In the genomic region with DNA sequence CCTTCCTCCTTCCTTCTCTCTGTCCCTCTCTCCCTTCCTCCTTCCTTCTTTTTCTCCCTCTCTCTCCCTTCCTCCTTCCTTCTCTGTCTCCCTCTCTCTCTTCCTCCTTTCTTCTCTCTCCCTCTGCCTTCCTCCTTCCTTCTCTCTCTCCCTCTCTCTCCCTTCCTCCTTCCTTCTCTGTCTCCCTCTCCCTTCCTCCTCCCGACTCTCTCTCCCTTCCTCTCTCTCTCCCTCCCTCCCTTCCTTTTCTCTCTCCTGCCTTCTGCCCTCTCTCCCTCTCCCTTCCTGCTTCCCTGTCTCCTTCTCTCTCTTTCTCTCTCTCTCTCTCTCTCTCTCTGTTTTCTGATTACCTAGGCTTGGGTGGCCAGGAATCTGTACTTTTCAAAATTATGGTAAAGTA, we compare ENCODE assay signal across 39 cellular contexts. TPM values are rescaled to one million over a fixed set of nuclear protein-coding genes. Genes with fewer than 3 reads are reported as not detected.
"Had no signal": no experiment of that assay in that cellular context is flagged by ENCODE, and none has a peak within 500 bp of the region (broad histone marks: within the 10 kb centered on the region; RNA-seq: fewer than 3 reads in every experiment).

No MANE protein-coding gene starts in this region.

- H3K36me3 ChIP-seq: ascending aorta, cardiac muscle cell had no signal

- H3K27me3 ChIP-seq: ascending aorta, cardiac muscle cell had no signal

- H3K4me3 Mint-ChIP-seq: activated CD4-positive, alpha-beta memory T cell treated with anti-CD3 and anti-CD28 coated beads, Interleukin-2, amount 10 ng/mL, durations not matched to agents 7 days and 5 days; activated CD4-positive, alpha-beta T cell treated with anti-CD3 and anti-CD28 coated beads for 36 hours; activated CD4-positive, alpha-beta T cell treated with anti-CD3 and anti-CD28 coated beads, Interleukin-2, amount 10 ng/mL, durations not matched to agents 7 days and 5 days; activated CD8-positive, alpha-beta memory T cell treated with anti-CD3 and anti-CD28 coated beads, Interleukin-2, amount 10 ng/mL, durations not matched to agents 7 days and 5 days; activated CD8-positive, alpha-beta T cell treated with anti-CD3 and anti-CD28 coated beads, Interleukin-2, amount 10 ng/mL, durations not matched to agents 7 days and 5 days; activated naive CD4-positive, alpha-beta T cell treated with anti-CD3 and anti-CD28 coated beads, Interleukin-2, amount 10 ng/mL, durations not matched to agents 7 days and 5 days; activated naive CD4-positive, alpha-beta T cell treated with anti-CD3 and anti-CD28 coated beads, Interleukin-2, amount 50 U/mL, for 24 hours; activated naive CD8-positive, alpha-beta T cell; activated naive CD8-positive, alpha-beta T cell treated with anti-CD3 and anti-CD28 coated beads, Interleukin-2, amount 10 ng/mL, durations not matched to agents 7 days and 5 days; activated naive CD8-positive, alpha-beta T cell treated with anti-CD3 and anti-CD28 coated beads, Interleukin-2, amount 50 U/mL, for 24 hours; activated T-cell treated with anti-CD3 and anti-CD28 coated beads, Interleukin-2, amount 50 U/mL, for 24 hours; brain; central memory CD8-positive, alpha-beta T cell; T-helper 1 cell treated with Interleukin-12 subunit alpha and Interleukin-12 subunit beta and Interleukin-4 antibody, amounts not matched to agents 30 μg/mL and 1 μg/mL, for 36 hours; T-helper 2 cell treated with Interferon-gamma antibody and Interleukin-4, amounts not matched to agents 5 μg/mL and 100 μg/mL, for 36 hours had no signal

- DNase-seq: activated CD4-positive, alpha-beta memory T cell treated with anti-CD3 and anti-CD28 coated beads, Interleukin-2, amount 10 ng/mL, durations not matched to agents 7 days and 5 days; activated CD4-positive, alpha-beta T cell treated with anti-CD3 and anti-CD28 coated beads for 1 hour; activated CD4-positive, alpha-beta T cell treated with anti-CD3 and anti-CD28 coated beads for 36 hours; activated CD4-positive, alpha-beta T cell treated with anti-CD3 and anti-CD28 coated beads for 48 hours; activated CD4-positive, alpha-beta T cell treated with anti-CD3 and anti-CD28 coated beads, Interleukin-2, amount 10 ng/mL, durations not matched to agents 7 days and 5 days; activated CD4-positive, alpha-beta T cell treated with anti-CD3 and anti-CD28 coated beads, Interleukin-2, amount 50 U/mL, for 48 hours; activated CD4-positive, CD25-positive, alpha-beta regulatory T cell; activated CD8-positive, alpha-beta memory T cell treated with anti-CD3 and anti-CD28 coated beads for 24 hours; activated CD8-positive, alpha-beta memory T cell treated with anti-CD3 and anti-CD28 coated beads, Interleukin-2, amount 10 ng/mL, durations not matched to agents 7 days and 5 days; activated CD8-positive, alpha-beta memory T cell treated with anti-CD3 and anti-CD28 coated beads, Interleukin-2, amount 50 U/mL, for 48 hours; activated CD8-positive, alpha-beta T cell treated with anti-CD3 and anti-CD28 coated beads, Interleukin-2, amount 10 ng/mL, durations not matched to agents 7 days and 5 days; activated effector memory CD4-positive, alpha-beta T cell treated with Interleukin-2 at 50 U/mL for 16 hours; activated gamma-delta T cell; activated naive CD4-positive, alpha-beta T cell treated with anti-CD3 and anti-CD28 coated beads, Interleukin-2, amount 10 ng/mL, durations not matched to agents 7 days and 5 days; activated naive CD4-positive, alpha-beta T cell treated with Interleukin-2 at 50 U/mL for 16 hours; activated naive CD8-positive, alpha-beta T cell treated with anti-CD3 and anti-CD28 coated beads, Interleukin-2, amount 10 ng/mL, durations not matched to agents 7 days and 5 days; activated naive CD8-positive, alpha-beta T cell treated with anti-CD3 and anti-CD28 coated beads, Interleukin-2, amount 50 U/mL, for 24 hours; activated T-cell treated with anti-CD3 and anti-CD28 coated beads, Interleukin-2, amount 50 U/mL, for 24 hours; activated T-cell treated with anti-CD3 and anti-CD28 coated beads, Interleukin-2, amount 50 U/mL, for 48 hours; amygdala; anterior cingulate cortex; caudate nucleus; cerebellar nuclear complex; T-helper 1 cell; T-helper 2 cell; T-helper 9 cell had no signal

- H3K4me3 ChIP-seq: ascending aorta, cardiac muscle cell had no signal

- H3K4me1 Mint-ChIP-seq: activated CD4-positive, alpha-beta T cell treated with anti-CD3 and anti-CD28 coated beads for 36 hours; activated naive CD4-positive, alpha-beta T cell treated with anti-CD3 and anti-CD28 coated beads, Interleukin-2, amount 50 U/mL, for 24 hours; activated naive CD8-positive, alpha-beta T cell treated with anti-CD3 and anti-CD28 coated beads, Interleukin-2, amount 50 U/mL, for 24 hours; central memory CD8-positive, alpha-beta T cell had no signal

- H3K27ac ChIP-seq: ascending aorta, cardiac muscle cell, VCaP had no signal

- H3K36me3 Mint-ChIP-seq: activated CD8-positive, alpha-beta memory T cell treated with anti-CD3 and anti-CD28 coated beads, Interleukin-2, amount 10 ng/mL, durations not matched to agents 7 days and 5 days; activated naive CD4-positive, alpha-beta T cell treated with anti-CD3 and anti-CD28 coated beads, Interleukin-2, amount 10 ng/mL, durations not matched to agents 7 days and 5 days; activated naive CD4-positive, alpha-beta T cell treated with anti-CD3 and anti-CD28 coated beads, Interleukin-2, amount 50 U/mL, for 24 hours; activated naive CD8-positive, alpha-beta T cell; activated naive CD8-positive, alpha-beta T cell treated with anti-CD3 and anti-CD28 coated beads, Interleukin-2, amount 10 ng/mL, durations not matched to agents 7 days and 5 days; brain had no signal

- H3K9me3 Mint-ChIP-seq: activated CD4-positive, alpha-beta memory T cell treated with anti-CD3 and anti-CD28 coated beads, Interleukin-2, amount 10 ng/mL, durations not matched to agents 7 days and 5 days; activated CD4-positive, alpha-beta T cell treated with anti-CD3 and anti-CD28 coated beads, Interleukin-2, amount 10 ng/mL, durations not matched to agents 7 days and 5 days; activated naive CD4-positive, alpha-beta T cell treated with anti-CD3 and anti-CD28 coated beads, Interleukin-2, amount 10 ng/mL, durations not matched to agents 7 days and 5 days; activated naive CD4-positive, alpha-beta T cell treated with anti-CD3 and anti-CD28 coated beads, Interleukin-2, amount 50 U/mL, for 24 hours; activated naive CD8-positive, alpha-beta T cell treated with anti-CD3 and anti-CD28 coated beads, Interleukin-2, amount 10 ng/mL, durations not matched to agents 7 days and 5 days; activated naive CD8-positive, alpha-beta T cell treated with anti-CD3 and anti-CD28 coated beads, Interleukin-2, amount 50 U/mL, for 24 hours; activated T-cell treated with anti-CD3 and anti-CD28 coated beads, Interleukin-2, amount 50 U/mL, for 24 hours; activated T-helper 2 cell treated with anti-CD3 and anti-CD28 coated beads, Interferon-gamma antibody, Interleukin-2, Interleukin-4, amounts not matched to agents 10 μg/mL and 5 μg/mL and 100 μg/mL, durations not matched to agents 14 hours and 24 hours and 36 hours; T-helper 1 cell treated with Interleukin-12 subunit alpha and Interleukin-12 subunit beta and Interleukin-4 antibody, amounts not matched to agents 30 μg/mL and 1 μg/mL, for 36 hours; T-helper 2 cell treated with Interferon-gamma antibody and Interleukin-4, amounts not matched to agents 5 μg/mL and 100 μg/mL, for 36 hours had no signal

- H3K4me1 ChIP-seq: ascending aorta had no signal

- ATAC-seq: activated CD4-positive, alpha-beta T cell treated with anti-CD3 and anti-CD28 coated beads for 36 hours; activated CD4-positive, CD25-positive, alpha-beta regulatory T cell treated with anti-CD3 and anti-CD28 coated beads, Interleukin-2, amount 50 U/mL, for 24 hours; activated CD8-positive, alpha-beta memory T cell treated with anti-CD3 and anti-CD28 coated beads, Interleukin-2, amount 10 ng/mL, durations not matched to agents 7 days and 5 days; activated CD8-positive, alpha-beta T cell treated with anti-CD3 and anti-CD28 coated beads, Interleukin-2, amount 10 ng/mL, durations not matched to agents 7 days and 5 days; activated naive CD8-positive, alpha-beta T cell treated with anti-CD3 and anti-CD28 coated beads, Interleukin-2, amount 50 U/mL, for 24 hours had no signal

- H3K27me3 Mint-ChIP-seq: activated CD4-positive, alpha-beta memory T cell treated with anti-CD3 and anti-CD28 coated beads, Interleukin-2, amount 10 ng/mL, durations not matched to agents 7 days and 5 days; activated naive CD4-positive, alpha-beta T cell treated with anti-CD3 and anti-CD28 coated beads, Interleukin-2, amount 10 ng/mL, durations not matched to agents 7 days and 5 days; central memory CD8-positive, alpha-beta T cell had no signal

- H3K27ac Mint-ChIP-seq: activated CD4-positive, alpha-beta memory T cell treated with anti-CD3 and anti-CD28 coated beads, Interleukin-2, amount 10 ng/mL, durations not matched to agents 7 days and 5 days; activated CD4-positive, alpha-beta T cell treated with anti-CD3 and anti-CD28 coated beads for 36 hours; activated CD4-positive, alpha-beta T cell treated with anti-CD3 and anti-CD28 coated beads, Interleukin-2, amount 10 ng/mL, durations not matched to agents 7 days and 5 days; activated CD8-positive, alpha-beta memory T cell treated with anti-CD3 and anti-CD28 coated beads, Interleukin-2, amount 10 ng/mL, durations not matched to agents 7 days and 5 days; activated CD8-positive, alpha-beta T cell treated with anti-CD3 and anti-CD28 coated beads, Interleukin-2, amount 10 ng/mL, durations not matched to agents 7 days and 5 days; activated naive CD4-positive, alpha-beta T cell treated with anti-CD3 and anti-CD28 coated beads, Interleukin-2, amount 10 ng/mL, durations not matched to agents 7 days and 5 days; activated naive CD4-positive, alpha-beta T cell treated with anti-CD3 and anti-CD28 coated beads, Interleukin-2, amount 50 U/mL, for 24 hours; activated naive CD8-positive, alpha-beta T cell; activated naive CD8-positive, alpha-beta T cell treated with anti-CD3 and anti-CD28 coated beads, Interleukin-2, amount 10 ng/mL, durations not matched to agents 7 days and 5 days; activated naive CD8-positive, alpha-beta T cell treated with anti-CD3 and anti-CD28 coated beads, Interleukin-2, amount 50 U/mL, for 24 hours; activated T-cell treated with anti-CD3 and anti-CD28 coated beads, Interleukin-2, amount 50 U/mL, for 24 hours; activated T-helper 2 cell treated with anti-CD3 and anti-CD28 coated beads, Interferon-gamma antibody, Interleukin-2, Interleukin-4, amounts not matched to agents 10 μg/mL and 5 μg/mL and 100 μg/mL, durations not matched to agents 14 hours and 24 hours and 36 hours; brain; T-helper 1 cell treated with Interleukin-12 subunit alpha and Interleukin-12 subunit beta and Interleukin-4 antibody, amounts not matched to agents 30 μg/mL and 1 μg/mL, for 36 hours; T-helper 2 cell treated with Interferon-gamma antibody and Interleukin-4, amounts not matched to agents 5 μg/mL and 100 μg/mL, for 36 hours had no signal

- H3K9me3 ChIP-seq: ascending aorta had no signal

RNA-seq across cellular contexts. Expression of gene GFRA1, which starts 16.6 kb away (rescaled TPM):
- total RNA-seq: activated CD4-positive, alpha-beta memory T cell treated with anti-CD3 and anti-CD28 coated beads, Interleukin-2, amount 10 ng/mL, durations not matched to agents 7 days and 5 days; activated CD4-positive, alpha-beta T cell treated with anti-CD3 and anti-CD28 coated beads, Interleukin-2, amount 10 ng/mL, durations not matched to agents 7 days and 5 days; activated CD8-positive, alpha-beta memory T cell treated with anti-CD3 and anti-CD28 coated beads, Interleukin-2, amount 10 ng/mL, durations not matched to agents 7 days and 5 days; activated CD8-positive, alpha-beta T cell treated with anti-CD3 and anti-CD28 coated beads, Interleukin-2, amount 10 ng/mL, durations not matched to agents 7 days and 5 days; activated naive CD8-positive, alpha-beta T cell treated with anti-CD3 and anti-CD28 coated beads, Interleukin-2, amount 10 ng/mL, durations not matched to agents 7 days and 5 days; activated T-helper 2 cell treated with anti-CD3 and anti-CD28 coated beads, Interferon-gamma antibody, Interleukin-2, Interleukin-4, amounts not matched to agents 10 μg/mL and 5 μg/mL and 100 μg/mL, durations not matched to agents 14 hours and 24 hours and 36 hours had no signal

RNA-seq across cellular contexts. Expression of gene CCDC172, which starts 34.6 kb away (rescaled TPM):
- total RNA-seq: activated CD4-positive, alpha-beta memory T cell treated with anti-CD3 and anti-CD28 coated beads, Interleukin-2, amount 10 ng/mL, durations not matched to agents 7 days and 5 days; activated CD4-positive, alpha-beta T cell treated with anti-CD3 and anti-CD28 coated beads for 36 hours; activated CD4-positive, alpha-beta T cell treated with anti-CD3 and anti-CD28 coated beads, Interleukin-2, amount 10 ng/mL, durations not matched to agents 7 days and 5 days; activated CD8-positive, alpha-beta memory T cell treated with anti-CD3 and anti-CD28 coated beads, Interleukin-2, amount 10 ng/mL, durations not matched to agents 7 days and 5 days; activated CD8-positive, alpha-beta T cell treated with anti-CD3 and anti-CD28 coated beads, Interleukin-2, amount 10 ng/mL, durations not matched to agents 7 days and 5 days; activated naive CD8-positive, alpha-beta T cell treated with anti-CD3 and anti-CD28 coated beads, Interleukin-2, amount 10 ng/mL, durations not matched to agents 7 days and 5 days; activated T-helper 2 cell treated with anti-CD3 and anti-CD28 coated beads, Interferon-gamma antibody, Interleukin-2, Interleukin-4, amounts not matched to agents 10 μg/mL and 5 μg/mL and 100 μg/mL, durations not matched to agents 14 hours and 24 hours and 36 hours; ascending aorta; bronchial epithelial cell; cardiac muscle cell; chondrocyte had no signal
